1 cellular context compared by ENCODE assay signal in the genomic region with DNA sequence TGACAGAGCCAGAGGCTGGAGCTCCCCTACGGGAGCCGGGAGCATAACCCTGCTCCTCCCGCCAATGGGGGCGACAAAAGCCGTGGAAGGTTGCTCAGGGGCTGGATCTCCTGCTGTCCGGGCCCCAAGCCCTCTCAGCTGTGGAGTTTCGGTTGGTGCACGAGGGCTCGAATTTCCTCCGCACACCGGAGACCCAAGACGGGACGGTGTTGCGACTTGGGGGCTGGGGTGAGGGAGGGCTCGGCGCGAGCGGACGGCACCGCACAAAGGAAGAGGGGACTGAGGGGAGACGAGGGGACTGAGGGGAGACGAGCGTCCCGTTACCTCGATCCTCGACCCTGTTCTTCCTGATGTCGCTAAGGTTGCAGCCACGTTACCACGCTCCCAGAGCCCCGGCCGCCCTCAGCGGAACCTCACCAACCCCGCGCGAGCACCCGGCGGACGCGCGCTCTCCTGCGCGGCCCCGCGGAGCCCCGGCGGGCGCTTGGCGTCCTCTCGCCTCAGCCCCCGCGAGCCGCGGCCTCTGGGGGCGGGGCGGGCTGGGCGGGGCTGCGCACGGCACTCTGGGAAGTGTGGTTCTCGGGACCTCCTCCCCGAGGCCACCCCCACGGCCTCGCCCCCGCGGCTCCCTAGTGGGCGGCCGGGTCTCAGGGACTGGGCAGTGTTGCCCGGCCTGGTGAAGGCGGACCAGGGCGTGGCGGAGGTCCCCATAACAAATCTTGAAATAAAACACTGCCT.
TF ChIP-seq lines count a peak whose summit lies in the region.

Gene KLHL8 (minus strand): TSS at position 525 of the 738 bp plus-strand sequence. CDS start 25,079 bp downstream, outside the sequence.

TF ChIP-seq in K562, 482 proteins besides CTCF, POLR2A, EP300 and RAD21 (continued from another document and continues in another):
- TF ChIP-seq ZNF197 (CRISPR knock-in tag; IDR thresholded peaks at IDR 0.05; ENCODE audit: low read depth) (0 out of 2 replicates have a peak, but pooled peaks have one; percentile 49), ZNF347 (CRISPR knock-in tag; IDR thresholded peaks at IDR 0.05; ENCODE audit: low read depth) (no peak), PHF8 (IDR thresholded peaks at IDR 0.05; ENCODE audit: borderline replicate concordance, low read length) (peak; percentile 95), ZEB2 (IDR thresholded peaks at IDR 0.05) (no peak), ARID2 (IDR thresholded peaks at IDR 0.05) (no peak), NFRKB (IDR thresholded peaks at IDR 0.05; ENCODE audit: low read depth) (peak; percentile 49; the same call in 1 of the 2 replicates), FOXO4 (CRISPR knock-in tag; IDR thresholded peaks at IDR 0.05) (0 out of 2 replicates have a peak, but pooled peaks have one; percentile 12), MXI1 (IDR thresholded peaks at IDR 0.05; ENCODE audit: low read depth, low read length) (no peak), SMARCA4 (IDR thresholded peaks at IDR 0.05) (peak; percentile 10; the same call in 1 of the 2 replicates), TBP (optimal IDR thresholded peaks at IDR 0.05; ENCODE audit: low read depth, low read length) (peak; percentile 69), SOX6 (IDR thresholded peaks at IDR 0.05) (0 out of 2 replicates have a peak, but pooled peaks have one; percentile 8), HIVEP1 (CRISPR knock-in tag; IDR thresholded peaks at IDR 0.05) (no peak), NONO (IDR thresholded peaks at IDR 0.05; ENCODE audit: low read depth in 2 of 2, low read length in 1 of 2) (peak; percentile 41 to 49; a peak in 1 of 4 replicates), EHMT2 (IDR thresholded peaks at IDR 0.05) (no peak), RBBP5 (IDR thresholded peaks at IDR 0.05; ENCODE audit: borderline replicate concordance, insufficient read depth, low read length, poor library complexity, severe bottlenecking) (peak; percentile 96), NKRF (IDR thresholded peaks at IDR 0.05; ENCODE audit: borderline replicate concordance) (peak; percentile 80), ZNF830 (CRISPR knock-in tag; IDR thresholded peaks at IDR 0.05) (peak; percentile 74; the same call in 1 of the 2 replicates), ATF3 (IDR thresholded peaks at IDR 0.05) (no peak), ATF3 (CRISPR knock-in tag; conservative IDR thresholded peaks at IDR 0.05) (no peak), SREBF2 (CRISPR knock-in tag; IDR thresholded peaks at IDR 0.05) (no peak), MLX (CRISPR knock-in tag; conservative IDR thresholded peaks at IDR 0.05) (no peak), L3MBTL2 (IDR thresholded peaks at IDR 0.05) (peak; percentile 75), RNF2 (IDR thresholded peaks at IDR 0.05) (0 out of 2 replicates have a peak, but pooled peaks have one; percentile 28), SIN3A (IDR thresholded peaks at IDR 0.05; ENCODE audit: borderline replicate concordance in 2 of 2, control insufficient read depth in 1 of 2, low read depth in 2 of 2, low read length in 2 of 2) (peak in 1 of 2 experiments; percentile 73; a peak in 2 of 4 replicates), FOXP1 (CRISPR knock-in tag; IDR thresholded peaks at IDR 0.05) (peak; percentile 53; the same call in 1 of the 2 replicates), MGA (IDR thresholded peaks at IDR 0.05) (peak; percentile 67), SIRT6 (IDR thresholded peaks at IDR 0.05; ENCODE audit: low read depth, low read length) (no peak), MEF2D (tag; conservative IDR thresholded peaks at IDR 0.05; ENCODE audit: low read depth) (no peak)
- TF ChIP-seq, protein P1, sequence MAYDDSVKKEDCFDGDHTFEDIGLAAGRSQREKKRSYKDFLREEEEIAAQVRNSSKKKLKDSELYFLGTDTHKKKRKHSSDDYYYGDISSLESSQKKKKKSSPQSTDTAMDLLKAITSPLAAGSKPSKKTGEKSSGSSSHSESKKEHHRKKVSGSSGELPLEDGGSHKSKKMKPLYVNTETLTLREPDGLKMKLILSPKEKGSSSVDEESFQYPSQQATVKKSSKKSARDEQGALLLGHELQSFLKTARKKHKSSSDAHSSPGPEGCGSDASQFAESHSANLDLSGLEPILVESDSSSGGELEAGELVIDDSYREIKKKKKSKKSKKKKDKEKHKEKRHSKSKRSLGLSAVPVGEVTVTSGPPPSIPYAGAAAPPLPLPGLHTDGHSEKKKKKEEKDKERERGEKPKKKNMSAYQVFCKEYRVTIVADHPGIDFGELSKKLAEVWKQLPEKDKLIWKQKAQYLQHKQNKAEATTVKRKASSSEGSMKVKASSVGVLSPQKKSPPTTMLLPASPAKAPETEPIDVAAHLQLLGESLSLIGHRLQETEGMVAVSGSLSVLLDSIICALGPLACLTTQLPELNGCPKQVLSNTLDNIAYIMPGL (CRISPR knock-in tag; IDR thresholded peaks at IDR 0.05), result peak; percentile 74; the same call in 1 of the 2 replicates
- TF ChIP-seq, protein P2, sequence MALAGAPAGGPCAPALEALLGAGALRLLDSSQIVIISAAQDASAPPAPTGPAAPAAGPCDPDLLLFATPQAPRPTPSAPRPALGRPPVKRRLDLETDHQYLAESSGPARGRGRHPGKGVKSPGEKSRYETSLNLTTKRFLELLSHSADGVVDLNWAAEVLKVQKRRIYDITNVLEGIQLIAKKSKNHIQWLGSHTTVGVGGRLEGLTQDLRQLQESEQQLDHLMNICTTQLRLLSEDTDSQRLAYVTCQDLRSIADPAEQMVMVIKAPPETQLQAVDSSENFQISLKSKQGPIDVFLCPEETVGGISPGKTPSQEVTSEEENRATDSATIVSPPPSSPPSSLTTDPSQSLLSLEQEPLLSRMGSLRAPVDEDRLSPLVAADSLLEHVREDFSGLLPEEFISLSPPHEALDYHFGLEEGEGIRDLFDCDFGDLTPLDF (CRISPR knock-in tag; IDR thresholded peaks at IDR 0.05), result 0 out of 2 replicates have a peak, but pooled peaks have one; percentile 35
- TF ChIP-seq, protein P3, sequence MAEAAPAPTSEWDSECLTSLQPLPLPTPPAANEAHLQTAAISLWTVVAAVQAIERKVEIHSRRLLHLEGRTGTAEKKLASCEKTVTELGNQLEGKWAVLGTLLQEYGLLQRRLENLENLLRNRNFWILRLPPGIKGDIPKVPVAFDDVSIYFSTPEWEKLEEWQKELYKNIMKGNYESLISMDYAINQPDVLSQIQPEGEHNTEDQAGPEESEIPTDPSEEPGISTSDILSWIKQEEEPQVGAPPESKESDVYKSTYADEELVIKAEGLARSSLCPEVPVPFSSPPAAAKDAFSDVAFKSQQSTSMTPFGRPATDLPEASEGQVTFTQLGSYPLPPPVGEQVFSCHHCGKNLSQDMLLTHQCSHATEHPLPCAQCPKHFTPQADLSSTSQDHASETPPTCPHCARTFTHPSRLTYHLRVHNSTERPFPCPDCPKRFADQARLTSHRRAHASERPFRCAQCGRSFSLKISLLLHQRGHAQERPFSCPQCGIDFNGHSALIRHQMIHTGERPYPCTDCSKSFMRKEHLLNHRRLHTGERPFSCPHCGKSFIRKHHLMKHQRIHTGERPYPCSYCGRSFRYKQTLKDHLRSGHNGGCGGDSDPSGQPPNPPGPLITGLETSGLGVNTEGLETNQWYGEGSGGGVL (CRISPR knock-in tag; IDR thresholded peaks at IDR 0.05), result no peak
